Comparison of ENCODE assay signal across 31 cellular contexts in genomic region chr16:12737563-12737962, GRCh38.
"Had no signal": no experiment of that assay in that cellular context is flagged by ENCODE, and none has a peak within 500 bp of the region (broad histone marks: within the 10 kb centered on the region; RNA-seq: fewer than 3 reads in every experiment).

No MANE protein-coding gene starts in this region.

- H3K4me3 Mint-ChIP-seq: immature natural killer cell; nephron; neural crest cell; stimulated activated naive B cell treated with anti-CD40 and anti-IgM and Interleukin-4, amounts not matched to agents 10 μg/mL and 1 μg/mL and 100 μg/mL, for 72 hours had no signal

- H3K36me3 ChIP-seq: pancreas, prostate gland, thyroid gland had no signal

- H3K27me3 Mint-ChIP-seq: naive thymus-derived CD8-positive, alpha-beta T cell; stimulated activated naive B cell treated with anti-CD40 and anti-IgM and Interleukin-4, amounts not matched to agents 10 μg/mL and 1 μg/mL and 100 μg/mL, for 72 hours had no signal

- DNase-seq: hypothalamus; immature natural killer cell; kidney; left colon; left lung; lower lobe of right lung; mammary epithelial cell; naive thymus-derived CD8-positive, alpha-beta T cell; nucleus accumbens; pancreas; posterior cingulate gyrus; retina; right cardiac atrium; stimulated activated CD4-positive, alpha-beta T cell treated with anti-CD3 and anti-CD28 coated beads, Interleukin-12 subunit alpha, Interleukin-12 subunit beta, amount 100 ng/mL, for 4 hours; stimulated activated CD4-positive, alpha-beta T cell treated with anti-CD3 and anti-CD28 coated beads, Interleukin-15, amount 100 ng/mL, for 24 hours; stimulated activated CD4-positive, alpha-beta T cell treated with anti-CD3 and anti-CD28 coated beads, Interleukin-2, amount 100 ng/mL, for 24 hours; stimulated activated CD4-positive, alpha-beta T cell treated with anti-CD3 and anti-CD28 coated beads, Interleukin-4, amount 100 ng/mL, for 1 hour; stimulated activated naive B cell treated with anti-CD40 and anti-IgM and Interleukin-4, amounts not matched to agents 10 μg/mL and 1 μg/mL and 100 μg/mL, for 72 hours; stimulated activated naive CD8-positive, alpha-beta T cell treated with anti-CD3 and anti-CD28 coated beads, Interleukin-15, Interleukin-2, amounts not matched to agents 100 U/mL and 50 U/mL, for 24 hours; stomach; testis; thyroid gland; transverse colon; upper lobe of left lung had no signal

- H3K4me1 ChIP-seq: left lung, lower lobe of right lung, pancreas, prostate gland, stomach, testis, transverse colon, upper lobe of left lung had no signal

- FAIRE-seq: islet of Langerhans, kidney, pancreas, urothelium cell line had no signal

- H3K27ac Mint-ChIP-seq: stimulated activated naive B cell treated with anti-CD40 and anti-IgM and Interleukin-4, amounts not matched to agents 10 μg/mL and 1 μg/mL and 100 μg/mL, for 72 hours had no signal

- ATAC-seq: left colon; left lung; lower lobe of right lung; naive thymus-derived CD8-positive, alpha-beta T cell; pancreas; sciatic nerve; stimulated activated naive B cell treated with anti-CD40 and anti-IgM and Interleukin-4, amounts not matched to agents 10 μg/mL and 1 μg/mL and 100 μg/mL, for 72 hours; stimulated activated naive CD8-positive, alpha-beta T cell treated with anti-CD3 and anti-CD28 coated beads, Interleukin-15, Interleukin-2, amounts not matched to agents 100 U/mL and 50 U/mL, for 24 hours had no signal

- H3K27me3 ChIP-seq: left lung, pancreas, stomach, testis, thyroid gland, transverse colon, upper lobe of left lung had no signal

- H3K27ac ChIP-seq: left lung, lower lobe of right lung, pancreas, prostate gland, skin epidermis, stomach, testis, thyroid gland, transverse colon, upper lobe of left lung had no signal

- H3K4me3 ChIP-seq: left lung, lower lobe of right lung, pancreas, prostate gland, skin epidermis, stomach, testis, thyroid gland, transverse colon, upper lobe of left lung had no signal

- H3K4me1 Mint-ChIP-seq: immature natural killer cell; nephron; neural crest cell; stimulated activated naive B cell treated with anti-CD40 and anti-IgM and Interleukin-4, amounts not matched to agents 10 μg/mL and 1 μg/mL and 100 μg/mL, for 72 hours had no signal

- H3K9me3 ChIP-seq: pancreas, prostate gland, testis, thyroid gland had no signal
